ENCODE assay signal across 11 cellular contexts in genomic region chr12:115710104-115710564, GRCh38.
DNase-seq lines count a peak whose midpoint lies in the region; TF ChIP-seq lines count a peak whose summit lies in the region.
"Had no signal": no experiment of that assay in that cellular context is flagged by ENCODE, and none has a peak within 500 bp of the region (broad histone marks: within the 10 kb centered on the region; RNA-seq: fewer than 3 reads in every experiment).

No MANE protein-coding gene starts in this region.

- in situ Hi-C loops in G401 (cut with HindIII; ENCODE audit: low sequenced_read_pairs) = no loop called here

- H3K4me3 ChIP-seq in AG09309 (ENCODE audit: control insufficient read depth, low read depth, low read length) (no peak overlapping the region), fibroblast of mammary gland (ENCODE audit: control insufficient read depth, low read depth, low read length) (no peak overlapping the region)
- H3K4me3 ChIP-seq: HAP-1 had no signal

- TF ChIP-seq CTCF in AG09309 (IDR thresholded peaks at IDR 0.05; ENCODE audit: control insufficient read depth, insufficient read depth, low read depth, low read length, missing control alignments) = no peak
- TF ChIP-seq CTCF in fibroblast of mammary gland (conservative IDR thresholded peaks at IDR 0.05; ENCODE audit: control insufficient read depth, insufficient read depth, low read depth, low read length) = peak; percentile 7

- peak; percentile 10 for DNase-seq in AG09309 (ENCODE audit: low read depth)
- DNase-seq in NCI-H1092 treated with DMSO at 0.1 percent for 48 hours (lab: John Stamatoyannopoulos, UW) = peak; percentile 74
- peak; percentile 98 for DNase-seq in fibroblast of mammary gland (ENCODE audit: low read depth)
- peak; percentile 26 for DNase-seq in mucosa of gallbladder (ENCODE audit: low spot score)
- DNase-seq in G401 (ENCODE audit: low spot score) = no peak
- DNase-seq in NCI-H2029 (lab: John Stamatoyannopoulos, UW) = no peak
- DNase-seq in activated CD4-positive, alpha-beta T cell treated with anti-CD3 and anti-CD28 coated beads, Interleukin-2, amount 50 U/mL, for 1 hour = no peak
- no peak for DNase-seq in posterior vena cava (ENCODE audit: low spot score)
- DNase-seq: stimulated activated CD4-positive, alpha-beta T cell treated with anti-CD3 and anti-CD28 coated beads, Interleukin-12 subunit alpha, Interleukin-12 subunit beta, amount 100 ng/mL, for 4 hours; stimulated activated CD8-positive, alpha-beta memory T cell treated with anti-CD3 and anti-CD28 coated beads, Interleukin-4, amount 100 ng/mL, for 48 hours had no signal

- intact Hi-C loops in posterior vena cava (cut with DNase I) = no loop called here

Comparison
In these comparisons a context has a peak if more than half of its experiments do, and no peak if none do; other contexts are left out.
1. DNase-seq: peak in AG09309 (single experiment), NCI-H1092 treated with DMSO at 0.1 percent for 48 hours (single experiment), fibroblast of mammary gland (single experiment) and mucosa of gallbladder (single experiment); none in G401 (single experiment), NCI-H2029 (single experiment), activated CD4-positive, alpha-beta T cell treated with anti-CD3 and anti-CD28 coated beads, Interleukin-2, amount 50 U/mL, for 1 hour (single experiment) and posterior vena cava (single experiment).